In the genomic region with DNA sequence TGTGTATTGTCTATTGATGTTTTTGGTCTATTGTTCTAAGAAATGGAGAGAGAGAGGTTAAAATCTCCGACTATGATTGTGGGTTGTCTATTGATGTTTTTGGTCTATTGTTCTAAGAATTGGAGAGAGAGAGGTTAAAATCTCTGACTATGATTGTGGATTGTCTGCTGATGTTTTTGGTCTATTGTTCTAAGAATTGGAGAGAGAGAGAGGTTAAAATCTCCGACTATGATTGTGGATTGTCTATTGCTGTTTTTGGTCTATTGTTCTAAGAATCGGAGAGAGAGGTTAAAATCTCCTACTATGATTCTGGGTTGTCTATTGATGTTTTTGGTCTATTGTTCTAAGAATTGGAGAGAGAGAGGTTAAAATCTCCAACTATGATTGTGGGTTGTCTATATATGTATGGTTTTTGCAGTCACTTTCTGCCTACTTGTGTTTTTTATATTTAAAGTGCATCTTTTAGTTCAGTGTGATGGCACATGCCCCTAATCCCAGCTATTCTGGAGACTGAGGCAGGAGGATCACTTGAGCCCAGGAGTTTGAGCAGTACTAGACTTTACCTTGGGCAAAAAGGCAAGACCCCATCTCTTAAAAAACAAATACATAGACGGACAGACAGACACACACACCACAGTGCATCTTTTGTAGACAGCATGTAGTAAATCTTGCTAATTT, we compare ENCODE assay signal across 17 cellular contexts. TPM values are rescaled to one million over a fixed set of nuclear protein-coding genes. Genes with fewer than 3 reads are reported as not detected.
DNase-seq lines count a peak whose midpoint lies in the region; ATAC-seq and TF ChIP-seq lines count a peak whose summit lies in the region.
"Had no signal": no experiment of that assay in that cellular context is flagged by ENCODE, and none has a peak within 500 bp of the region (broad histone marks: within the 10 kb centered on the region; RNA-seq: fewer than 3 reads in every experiment).

No MANE protein-coding gene starts in this region.

- peaks cover 47% of the 10 kb centered on the region for H3K36me3 Mint-ChIP-seq in activated naive CD4-positive, alpha-beta T cell treated with anti-CD3 and anti-CD28 coated beads, Interleukin-2, amount 10 ng/mL, durations not matched to agents 7 days and 5 days
- peaks cover 52% of the 10 kb centered on the region for H3K36me3 Mint-ChIP-seq in activated CD8-positive, alpha-beta T cell treated with anti-CD3 and anti-CD28 coated beads for 36 hours (ENCODE audit: low read depth)

- no peaks in the 10 kb centered on the region for H3K4me1 ChIP-seq in tibial nerve
- H3K4me1 ChIP-seq: breast epithelium, gastroesophageal sphincter, left lung, testis had no signal

- H3K4me1 Mint-ChIP-seq in activated naive CD4-positive, alpha-beta T cell treated with anti-CD3 and anti-CD28 coated beads, Interleukin-2, amount 10 ng/mL, durations not matched to agents 7 days and 5 days = peaks cover 49% of the 10 kb centered on the region
- peaks cover 57% of the 10 kb centered on the region for H3K4me1 Mint-ChIP-seq in activated CD8-positive, alpha-beta T cell treated with anti-CD3 and anti-CD28 coated beads for 36 hours (ENCODE audit: low read depth)

- TF ChIP-seq CTCF in activated CD8-positive, alpha-beta T cell treated with anti-CD3 and anti-CD28 coated beads for 36 hours (IDR thresholded peaks at IDR 0.05) = no peak
- TF ChIP-seq CTCF in tibial nerve (IDR thresholded peaks at IDR 0.05) = no peak

- no peak overlapping the region for H3K4me3 ChIP-seq in tibial nerve
- H3K4me3 ChIP-seq: breast epithelium, gastroesophageal sphincter, left lung, testis had no signal

- H3K36me3 ChIP-seq in tibial nerve = no peaks in the 10 kb centered on the region
- H3K36me3 ChIP-seq: breast epithelium, gastroesophageal sphincter, left lung had no signal

- peaks cover 0 to 5% of the 10 kb centered on the region in 2 donors for H3K27me3 ChIP-seq in tibial nerve
- H3K27me3 ChIP-seq: breast epithelium, gastroesophageal sphincter, left lung, testis had no signal

- DNase-seq in activated naive CD4-positive, alpha-beta T cell treated with anti-CD3 and anti-CD28 coated beads, Interleukin-2, amount 10 ng/mL, durations not matched to agents 7 days and 5 days = no peak
- no peak for DNase-seq in activated naive CD4-positive, alpha-beta T cell treated with Interleukin-2 at 50 U/mL for 16 hours
- no peak for DNase-seq in activated CD8-positive, alpha-beta T cell treated with anti-CD3 and anti-CD28 coated beads for 36 hours
- DNase-seq in ecto neural progenitor cell (ENCODE audit: low spot score) = peak; percentile 8
- peak; percentile 41 for DNase-seq in superior temporal gyrus (ENCODE audit: extremely low spot score)
- DNase-seq in HK-2 (ENCODE audit: unreplicated experiment) = no peak
- no peak for DNase-seq in NCI-H1417 treated with DMSO at 0.1 percent for 48 hours (lab: John Stamatoyannopoulos, UW)
- DNase-seq in tibial nerve (ENCODE audit: low spot score in 2 of 2) = no peak
- DNase-seq: left lung, NCI-H1105, NCI-H526 treated with DMSO at 0.1 percent for 48 hours had no signal

- peak overlapping the region; percentile 90 for H3K27ac Mint-ChIP-seq in activated naive CD4-positive, alpha-beta T cell treated with anti-CD3 and anti-CD28 coated beads, Interleukin-2, amount 10 ng/mL, durations not matched to agents 7 days and 5 days
- peak overlapping the region; percentile 90 for H3K27ac Mint-ChIP-seq in activated CD8-positive, alpha-beta T cell treated with anti-CD3 and anti-CD28 coated beads for 36 hours

- H3K4me3 Mint-ChIP-seq in activated naive CD4-positive, alpha-beta T cell treated with anti-CD3 and anti-CD28 coated beads, Interleukin-2, amount 10 ng/mL, durations not matched to agents 7 days and 5 days = peak overlapping the region; percentile 39
- peak overlapping the region; percentile 51 for H3K4me3 Mint-ChIP-seq in activated CD8-positive, alpha-beta T cell treated with anti-CD3 and anti-CD28 coated beads for 36 hours

- H3K9me3 ChIP-seq in tibial nerve = no peaks in the 10 kb centered on the region
- H3K9me3 ChIP-seq: breast epithelium, gastroesophageal sphincter, testis had no signal

- intact Hi-C loops in activated CD8-positive, alpha-beta T cell treated with anti-CD3 and anti-CD28 coated beads for 36 hours (cut with micrococcal nuclease) = no loop called here

- POLR2A ChIA-PET in activated CD8-positive, alpha-beta T cell treated with anti-CD3 and anti-CD28 coated beads for 36 hours (lab: Charles Lee) = interaction anchor here (0.6 to 1.9 kb wide), 4 partner anchors 10 to 35 kb away, joined by 3 to 6 read pairs (median 4); no protein-coding TSS in a partner anchor

- no peak overlapping the region for H3K27ac ChIP-seq in tibial nerve
- H3K27ac ChIP-seq: breast epithelium, gastroesophageal sphincter, left lung, testis had no signal

- H3K27me3 Mint-ChIP-seq in activated naive CD4-positive, alpha-beta T cell treated with anti-CD3 and anti-CD28 coated beads, Interleukin-2, amount 10 ng/mL, durations not matched to agents 7 days and 5 days = no peaks in the 10 kb centered on the region
- peaks cover 9% of the 10 kb centered on the region for H3K27me3 Mint-ChIP-seq in activated CD8-positive, alpha-beta T cell treated with anti-CD3 and anti-CD28 coated beads for 36 hours

- 66 to 74% methylated on average over 4 of the region's 4 CpGs for WGBS in tibial nerve, 2 donors

- no peak for TF ChIP-seq POLR2A in tibial nerve (IDR thresholded peaks at IDR 0.05)

- CTCF ChIA-PET in activated naive CD4-positive, alpha-beta T cell treated with anti-CD3 and anti-CD28 coated beads, Interleukin-2, amount 10 ng/mL, durations not matched to agents 7 days and 5 days (lab: Charles Lee) = no interaction called here
- CTCF ChIA-PET in activated CD8-positive, alpha-beta T cell treated with anti-CD3 and anti-CD28 coated beads for 36 hours (lab: Charles Lee) = interaction anchor here (1.1 kb wide), 1 partner anchor 80 kb away, joined by 3 read pairs; the partner anchor contains the start of gene AGRN

- ATAC-seq in activated CD8-positive, alpha-beta T cell treated with anti-CD3 and anti-CD28 coated beads for 36 hours = no peak
- ATAC-seq: gastroesophageal sphincter, left lung, Right ventricle myocardium inferior had no signal

- no peak for TF ChIP-seq EP300 in tibial nerve (IDR thresholded peaks at IDR 0.05)

- peaks cover 47% of the 10 kb centered on the region for H3K9me3 Mint-ChIP-seq in activated naive CD4-positive, alpha-beta T cell treated with anti-CD3 and anti-CD28 coated beads, Interleukin-2, amount 10 ng/mL, durations not matched to agents 7 days and 5 days
- peaks cover 27% of the 10 kb centered on the region for H3K9me3 Mint-ChIP-seq in activated CD8-positive, alpha-beta T cell treated with anti-CD3 and anti-CD28 coated beads for 36 hours

RNA-seq across cellular contexts. Expression of gene C1orf159, which starts 16.2 kb away (rescaled TPM):
- 10 to 100 TPM; 17.5 to 20.3 TPM for total RNA-seq in activated CD8-positive, alpha-beta T cell treated with anti-CD3 and anti-CD28 coated beads for 36 hours
- 10 to 100 TPM; 18.4 to 29.4 (median 23.1) TPM for total RNA-seq in tibial nerve

RNA-seq across cellular contexts. Expression of gene RNF223, which starts 25.5 kb away (rescaled TPM):
- total RNA-seq in activated CD8-positive, alpha-beta T cell treated with anti-CD3 and anti-CD28 coated beads for 36 hours = not detected
- total RNA-seq in tibial nerve = not detected
- total RNA-seq: H4, LHCN-M2, Right ventricle myocardium inferior had no signal

Comparison
In these comparisons a context has a peak if more than half of its experiments do, and no peak if none do; other contexts are left out.
1. DNase-seq: peak in ecto neural progenitor cell (single experiment) and superior temporal gyrus (single experiment); none in activated naive CD4-positive, alpha-beta T cell treated with anti-CD3 and anti-CD28 coated beads, Interleukin-2, amount 10 ng/mL, durations not matched to agents 7 days and 5 days (single experiment), activated naive CD4-positive, alpha-beta T cell treated with Interleukin-2 at 50 U/mL for 16 hours (single experiment), activated CD8-positive, alpha-beta T cell treated with anti-CD3 and anti-CD28 coated beads for 36 hours (single experiment), HK-2 (single experiment), NCI-H1417 treated with DMSO at 0.1 percent for 48 hours (single experiment) and tibial nerve (0 of 2).